1 cellular context compared by ENCODE assay signal in genomic region chr11:73907191-73907590, GRCh38.
TF ChIP-seq lines count a peak whose summit lies in the region.

No MANE protein-coding gene starts in this region.

TF ChIP-seq in IMR-90, 13 proteins besides CTCF, POLR2A, EP300 and RAD21:
- TF ChIP-seq SMC3 (IDR thresholded peaks at IDR 0.05; ENCODE audit: low read depth, low read length) = peak; percentile 24; the same call in 1 of the 2 replicates
- 0 out of 2 replicates have a peak, but pooled peaks have one; percentile 10 for TF ChIP-seq FOS (IDR thresholded peaks at IDR 0.05; ENCODE audit: low read depth, low read length)
- TF ChIP-seq CEBPB (IDR thresholded peaks at IDR 0.05; ENCODE audit: low read depth, low read length) = peak; percentile 62
- TF ChIP-seq RCOR1 (IDR thresholded peaks at IDR 0.05; ENCODE audit: insufficient replicate concordance, low read length) = no peak
